29 cellular contexts compared by ENCODE assay signal in genomic region chr9:34114436-34114835, GRCh38. TPM values are rescaled to one million over a fixed set of nuclear protein-coding genes. Genes with fewer than 3 reads are reported as not detected.
A peak's percentile ranks its signal among the peaks of the same experiment; 100 is the strongest.
DNase-seq lines count a peak whose midpoint lies in the region; ATAC-seq, FAIRE-seq and TF ChIP-seq lines count a peak whose summit lies in the region.
"Had no signal": no experiment of that assay in that cellular context is flagged by ENCODE, and none has a peak within 500 bp of the region (broad histone marks: within the 10 kb centered on the region; RNA-seq: fewer than 3 reads in every experiment).

No MANE protein-coding gene starts in this region.

- DNase-seq in DMS79 treated with DMSO at 0.1 percent for 48 hours (lab: John Stamatoyannopoulos, UW) (peak; percentile 10), DMS79 (lab: John Stamatoyannopoulos, UW) (no peak), adrenal gland (peak in 5 of 7 donors; percentile 38 to 59 (median 41)), medulla oblongata (ENCODE audit: extremely low spot score) (peak; percentile 38), GM10248 (ENCODE audit: extremely low spot score) (no peak), progenitor cell of endocrine pancreas (ENCODE audit: low spot score, unreplicated experiment) (no peak), HTR-8/SVneo (ENCODE audit: insufficient read length, low spot score) (no peak)
- DNase-seq in CD4-positive, CD25-positive, alpha-beta regulatory T cell, result no peak
- DNase-seq: activated CD4-positive, alpha-beta T cell treated with anti-CD3 and anti-CD28 coated beads, Interleukin-2, amount 50 U/mL, for 48 hours; activated CD8-positive, alpha-beta memory T cell treated with anti-CD3 and anti-CD28 coated beads, Interleukin-2, amount 50 U/mL, for 4 hours; activated effector memory CD4-positive, alpha-beta T cell treated with Interleukin-2 at 50 U/mL for 16 hours; activated naive CD8-positive, alpha-beta T cell treated with anti-CD3 and anti-CD28 coated beads, Interleukin-2, amount 50 U/mL, for 24 hours; CD8-positive, alpha-beta memory T cell; DMS53; NCI-H1436 treated with DMSO at 0.1 percent for 48 hours; NCI-H2171; NCI-H774; OCI-M1; ovary; right cardiac atrium; stimulated activated CD4-positive, alpha-beta T cell treated with anti-CD3 and anti-CD28 coated beads, Interleukin-4, amount 100 ng/mL, for 4 hours; stimulated activated naive CD4-positive, alpha-beta T cell treated with Interleukin-2 at 50 U/mL for 16 hours; T-helper 9 cell had no signal

- H3K4me3 ChIP-seq in CD4-positive, CD25-positive, alpha-beta regulatory T cell (ENCODE audit: low read depth, low read length), result no peak overlapping the region
- no peak overlapping the region for H3K4me3 ChIP-seq in adrenal gland
- H3K4me3 ChIP-seq: GM23338, ovary, thoracic aorta had no signal

- no peak for FAIRE-seq in HTR-8/SVneo (lab: Jason Lieb, UNC)

- peaks cover 17 to 31% (median 25%) of the 10 kb centered on the region in 4 donors for H3K4me1 Mint-ChIP-seq in CD4-positive, CD25-positive, alpha-beta regulatory T cell
- no peaks in the 10 kb centered on the region for H3K4me1 Mint-ChIP-seq in progenitor cell of endocrine pancreas (ENCODE audit: low read depth)
- H3K4me1 Mint-ChIP-seq: GM23338, WTC11 had no signal

- no peak overlapping the region for H3K27ac ChIP-seq in CD4-positive, CD25-positive, alpha-beta regulatory T cell (ENCODE audit: insufficient read depth, low read length, poor library complexity, severe bottlenecking)
- no peak overlapping the region for H3K27ac ChIP-seq in adrenal gland
- H3K27ac ChIP-seq: 22Rv1, ovary, thoracic aorta had no signal

- no peak for ATAC-seq in CD4-positive, CD25-positive, alpha-beta regulatory T cell (ENCODE audit: low read depth in 2 of 2)
- ATAC-seq: activated naive CD8-positive, alpha-beta T cell treated with anti-CD3 and anti-CD28 coated beads, Interleukin-2, amount 50 U/mL, for 24 hours; GM23338; natural killer cell treated with Interleukin-12 subunit alpha and Interleukin-12 subunit beta and Interleukin-15 and Interleukin-18, amount 100 ng/mL, for 72 hours; right cardiac atrium; WTC11 had no signal

- no peaks in the 10 kb centered on the region for H3K27me3 ChIP-seq in CD4-positive, CD25-positive, alpha-beta regulatory T cell (ENCODE audit: control insufficient read depth, insufficient read depth, low read length)
- H3K27me3 ChIP-seq in adrenal gland, result no peaks in the 10 kb centered on the region
- H3K27me3 ChIP-seq: ovary had no signal

- CTCF ChIA-PET in GM10248 (lab: Yijun Ruan, JAX), result interaction anchor here (0.7 to 1.5 kb wide), 3 partner anchors 13 to 116 kb away, joined by 3 to 4 read pairs (median 3); no protein-coding TSS in a partner anchor

- peaks cover 44% of the 10 kb centered on the region for H3K36me3 ChIP-seq in CD4-positive, CD25-positive, alpha-beta regulatory T cell (ENCODE audit: control insufficient read depth, insufficient read depth, low read length)
- H3K36me3 ChIP-seq in adrenal gland (replicated peaks in 1 of 2), result peaks cover 0 to 47% of the 10 kb centered on the region in 2 donors
- H3K36me3 ChIP-seq: ovary had no signal

- no peak overlapping the region for H3K4me3 Mint-ChIP-seq in CD4-positive, CD25-positive, alpha-beta regulatory T cell
- no peak overlapping the region for H3K4me3 Mint-ChIP-seq in progenitor cell of endocrine pancreas (ENCODE audit: low read depth)
- H3K4me3 Mint-ChIP-seq: activated naive CD8-positive, alpha-beta T cell treated with anti-CD3 and anti-CD28 coated beads, Interleukin-2, amount 50 U/mL, for 24 hours; CD8-positive, alpha-beta memory T cell; dendritic cell treated with granulocyte-macrophage colony-stimulating factor and Interleukin-4, amounts not matched to agents 40 ng/mL and 50 ng/mL, for 4 days; GM23338; natural killer cell treated with Interleukin-12 subunit alpha and Interleukin-12 subunit beta and Interleukin-15 and Interleukin-18, amount 100 ng/mL, for 72 hours; WTC11 had no signal

- no peaks in the 10 kb centered on the region for H3K27me3 Mint-ChIP-seq in CD4-positive, CD25-positive, alpha-beta regulatory T cell
- H3K27me3 Mint-ChIP-seq in progenitor cell of endocrine pancreas, result no peaks in the 10 kb centered on the region
- H3K27me3 Mint-ChIP-seq: activated naive CD8-positive, alpha-beta T cell treated with anti-CD3 and anti-CD28 coated beads, Interleukin-2, amount 50 U/mL, for 24 hours; CD8-positive, alpha-beta memory T cell; natural killer cell treated with Interleukin-12 subunit alpha and Interleukin-12 subunit beta and Interleukin-15 and Interleukin-18, amount 100 ng/mL, for 72 hours had no signal

- peaks cover 0 to 2% (median 0%) of the 10 kb centered on the region in 7 donors for H3K9me3 Mint-ChIP-seq in CD4-positive, CD25-positive, alpha-beta regulatory T cell
- H3K9me3 Mint-ChIP-seq in progenitor cell of endocrine pancreas (ENCODE audit: low read depth), result no peaks in the 10 kb centered on the region
- H3K9me3 Mint-ChIP-seq: activated naive CD8-positive, alpha-beta T cell treated with anti-CD3 and anti-CD28 coated beads, Interleukin-2, amount 50 U/mL, for 24 hours; CD8-positive, alpha-beta memory T cell; dendritic cell treated with granulocyte-macrophage colony-stimulating factor and Interleukin-4, amounts not matched to agents 40 ng/mL and 50 ng/mL, for 4 days; GM23338; natural killer cell treated with Interleukin-12 subunit alpha and Interleukin-12 subunit beta and Interleukin-15 and Interleukin-18, amount 100 ng/mL, for 72 hours; WTC11 had no signal

- TF ChIP-seq POLR2A in adrenal gland (IDR thresholded peaks at IDR 0.05), result no peak

- TF ChIP-seq CTCF in adrenal gland (IDR thresholded peaks at IDR 0.05) (no peak), GM10248 (IDR thresholded peaks at IDR 0.05; ENCODE audit: control extremely low read depth, extremely low read depth, low read depth, missing control alignments) (no peak), progenitor cell of endocrine pancreas (IDR thresholded peaks at IDR 0.05; ENCODE audit: unreplicated experiment) (no peak)

- intact Hi-C loops in adrenal gland (cut with DNase I), result no loop called here

- peak overlapping the region; percentile 23 to 52 (median 29) for H3K27ac Mint-ChIP-seq in CD4-positive, CD25-positive, alpha-beta regulatory T cell
- H3K27ac Mint-ChIP-seq in progenitor cell of endocrine pancreas, result no peak overlapping the region
- H3K27ac Mint-ChIP-seq: activated naive CD8-positive, alpha-beta T cell treated with anti-CD3 and anti-CD28 coated beads, Interleukin-2, amount 50 U/mL, for 24 hours; dendritic cell treated with granulocyte-macrophage colony-stimulating factor and Interleukin-4, amounts not matched to agents 40 ng/mL and 50 ng/mL, for 4 days; GM23338; natural killer cell treated with Interleukin-12 subunit alpha and Interleukin-12 subunit beta and Interleukin-15 and Interleukin-18, amount 100 ng/mL, for 72 hours had no signal

- H3K36me3 Mint-ChIP-seq in CD4-positive, CD25-positive, alpha-beta regulatory T cell, result peaks cover 27% of the 10 kb centered on the region
- peaks cover 18% of the 10 kb centered on the region for H3K36me3 Mint-ChIP-seq in progenitor cell of endocrine pancreas (ENCODE audit: insufficient read depth)

- WGBS in adrenal gland, 4 donors, result 25 to 50% (median 31%) methylated on average over 4 of the region's 4 CpGs

- H3K4me1 ChIP-seq in CD4-positive, CD25-positive, alpha-beta regulatory T cell (ENCODE audit: control insufficient read depth, insufficient read depth, low read length, poor library complexity, severe bottlenecking), result no peaks in the 10 kb centered on the region
- peaks cover 3 to 16% of the 10 kb centered on the region in 2 donors for H3K4me1 ChIP-seq in adrenal gland (replicated peaks in 1 of 2)

- no peaks in the 10 kb centered on the region for H3K9me3 ChIP-seq in CD4-positive, CD25-positive, alpha-beta regulatory T cell (ENCODE audit: control insufficient read depth in 2 of 2, low read length in 2 of 2)
- H3K9me3 ChIP-seq in adrenal gland (replicated peaks in 1 of 3), result no peaks in the 10 kb centered on the region
- H3K9me3 ChIP-seq: ovary, thoracic aorta had no signal

- POLR2A ChIA-PET in GM10248 (lab: Yijun Ruan, JAX), result interaction anchor here (0.6 kb wide), 1 partner anchor 13 kb away, joined by 3 read pairs; no protein-coding TSS in a partner anchor

RNA-seq across cellular contexts. Expression of gene DCAF12, which starts 12.1 kb away (rescaled TPM):
- total RNA-seq in CD4-positive, CD25-positive, alpha-beta regulatory T cell, result 21.5 TPM
- polyA plus RNA-seq in CD4-positive, CD25-positive, alpha-beta regulatory T cell, result 10 to 100 TPM; 21.0 to 28.2 (median 24.5) TPM
- total RNA-seq in adrenal gland (10 to 100 TPM; 45.0 to 74.9 (median 65.2) TPM), progenitor cell of endocrine pancreas (48.7 and 50.4 TPM in 2 replicates)
- 10 to 100 TPM; 15.1 to 88.3 (median 15.8) TPM for polyA plus RNA-seq in adrenal gland

Comparison
In these comparisons a context has a peak if more than half of its experiments do, and no peak if none do; other contexts are left out.
1. DNase-seq: peak in DMS79 treated with DMSO at 0.1 percent for 48 hours (single experiment), adrenal gland (5 of 7) and medulla oblongata (single experiment); none in DMS79 (single experiment), CD4-positive, CD25-positive, alpha-beta regulatory T cell (0 of 3), GM10248 (single experiment), progenitor cell of endocrine pancreas (single experiment) and HTR-8/SVneo (single experiment).